8 cellular contexts compared by ENCODE assay signal in the genomic region with DNA sequence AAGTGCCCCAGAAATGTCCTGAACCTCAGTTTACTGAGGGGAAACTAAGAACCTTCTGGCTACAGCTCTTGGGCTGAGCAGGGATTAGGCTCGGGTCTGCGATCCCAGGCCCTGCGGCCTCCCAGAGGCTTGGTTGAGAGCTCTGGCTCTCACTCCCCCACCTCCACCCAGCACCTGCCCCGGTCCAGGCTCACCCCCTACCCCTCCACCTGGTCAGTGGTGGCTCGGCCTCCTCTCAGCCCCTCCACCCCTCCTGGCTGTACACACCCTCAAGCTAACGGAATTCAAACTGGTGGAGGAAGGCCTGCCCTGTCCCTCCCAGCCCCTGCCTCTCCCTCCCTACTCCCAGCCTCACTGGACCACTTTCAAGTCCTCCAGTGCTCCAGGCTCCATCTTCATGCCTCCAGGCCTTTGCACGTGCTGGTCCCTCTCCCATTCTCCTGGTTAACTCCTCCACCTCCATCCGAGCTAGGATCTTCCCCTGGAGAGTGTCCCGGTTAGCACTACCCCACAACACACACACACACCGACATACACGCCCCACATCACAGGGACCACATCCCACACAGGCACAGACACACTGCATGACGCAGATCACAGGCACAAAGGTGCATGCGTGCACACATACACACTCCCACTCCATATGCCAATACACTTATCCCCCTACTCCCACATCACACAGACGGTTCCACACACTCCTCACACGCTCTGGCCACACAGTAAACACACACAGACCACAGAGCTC.
DNase-seq lines count a peak whose midpoint lies in the region; ATAC-seq, FAIRE-seq and TF ChIP-seq lines count a peak whose summit lies in the region.

No MANE protein-coding gene starts in this region.

- POLR2A ChIA-PET in A549 (lab: Yijun Ruan, JAX) (interaction anchor here (0.6 to 2.4 kb wide), 9 partner anchors 29 to 350 kb away, joined by 3 to 20 read pairs (median 4); a partner anchor contains a TSS), SK-N-SH (lab: Yijun Ruan, JAX) (interaction anchor here (0.5 to 2.8 kb wide), 5 partner anchors 10 to 312 kb away, joined by 3 to 13 read pairs (median 3); a partner anchor contains a TSS), K562 (lab: Yijun Ruan, JAX) (interaction anchor here (0.6 to 1.7 kb wide), 10 partner anchors 10 to 317 kb away, joined by 3 to 7 read pairs (median 3); no protein-coding TSS in a partner anchor)

- H3K4me1 ChIP-seq in A549 (peaks cover 95% of the 10 kb centered on the region), SK-N-SH (ENCODE audit: control insufficient read depth in 1 of 2, insufficient read depth in 2 of 2, low read depth in 1 of 2, low read length in 1 of 2) (peaks cover 59 to 79% of the 10 kb centered on the region in 2 experiments; a peak in 3 of 4 replicates), K562 (replicated peaks in 1 of 2; ENCODE audit: control insufficient read depth in 2 of 2, insufficient read depth in 2 of 2, low read length in 2 of 2) (peaks cover 72 to 88% of the 10 kb centered on the region in 2 experiments)

- ATAC-seq in A549 (peak; percentile 0; a peak in 3 of 6 replicates), K562 (peak; percentile 8)
- no peak for ATAC-seq in stimulated activated naive B cell treated with anti-CD40 and anti-IgM and Interleukin-4, amounts not matched to agents 10 μg/mL and 1 μg/mL and 100 μg/mL, for 72 hours (replicated peaks)

- H3K27me3 ChIP-seq in SK-N-SH (ENCODE audit: insufficient read depth) (no peaks in the 10 kb centered on the region), K562 (ENCODE audit: control insufficient read depth in 2 of 2, insufficient read depth in 2 of 2, low read length in 2 of 2) (no peaks in the 10 kb centered on the region)

- no peaks in the 10 kb centered on the region for H3K9me3 ChIP-seq in A549
- no peaks in the 10 kb centered on the region for H3K9me3 ChIP-seq in SK-N-SH
- no peaks in the 10 kb centered on the region for H3K9me3 ChIP-seq in K562 (replicated peaks; ENCODE audit: control insufficient read depth, insufficient read depth, low read depth, low read length)

- TF ChIP-seq RAD21 in A549 (conservative IDR thresholded peaks at IDR 0.05 in 1 of 2, IDR thresholded peaks at IDR 0.05 in 1 of 2) (no peak), SK-N-SH (IDR thresholded peaks at IDR 0.05; ENCODE audit: low read length) (no peak), K562 (CRISPR knock-in tag; conservative IDR thresholded peaks at IDR 0.05 in 1 of 2, IDR thresholded peaks at IDR 0.05 in 1 of 2) (no peak)

- H3K79me2 ChIP-seq in SK-N-SH (ENCODE audit: insufficient read depth) (peaks cover 53% of the 10 kb centered on the region), K562 (ENCODE audit: control insufficient read depth, insufficient read depth, low read length) (peaks cover 50% of the 10 kb centered on the region)

- CTCF ChIA-PET in A549 (lab: Yijun Ruan, JAX) = interaction anchor here (0.8 to 2.8 kb wide), 12 partner anchors 31 to 353 kb away, joined by 3 to 15 read pairs (median 3); a partner anchor contains a TSS
- CTCF ChIA-PET in SK-N-SH (lab: Yijun Ruan, JAX) = interaction anchor here (1.2 to 2.8 kb wide), 4 partner anchors 29 to 347 kb away, joined by 3 to 7 read pairs (median 6); no protein-coding TSS in a partner anchor
- CTCF ChIA-PET in K562 (lab: Yijun Ruan, JAX; ENCODE audit: low intra/inter-chr PET ratio) = interaction anchor here (0.6 to 1.2 kb wide), 2 partner anchors 87 to 121 kb away, joined by 3 to 4 read pairs; no protein-coding TSS in a partner anchor

- H3K9me1 ChIP-seq in K562 (ENCODE audit: control insufficient read depth, insufficient read depth, low read length) = no peaks in the 10 kb centered on the region

- peaks cover 0 to 4% of the 10 kb centered on the region in 2 experiments for H3K36me3 ChIP-seq in SK-N-SH (replicated peaks in 1 of 2; ENCODE audit: control insufficient read depth in 1 of 2, insufficient read depth in 2 of 2, low read length in 1 of 2)
- peaks cover 40% of the 10 kb centered on the region; the same call in 2 of the 3 replicates for H3K36me3 ChIP-seq in K562 (ENCODE audit: control insufficient read depth, insufficient read depth, low read length)

- H3K4me1 Mint-ChIP-seq in stimulated activated naive B cell treated with anti-CD40 and anti-IgM and Interleukin-4, amounts not matched to agents 10 μg/mL and 1 μg/mL and 100 μg/mL, for 72 hours = peaks cover 33 to 44% of the 10 kb centered on the region in 2 donors

- H3K4me3 Mint-ChIP-seq in stimulated activated naive B cell treated with anti-CD40 and anti-IgM and Interleukin-4, amounts not matched to agents 10 μg/mL and 1 μg/mL and 100 μg/mL, for 72 hours = peak overlapping the region; percentile 69 to 75

- peak overlapping the region; percentile 75 for H3K4me2 ChIP-seq in A549
- peak overlapping the region; percentile 81 for H3K4me2 ChIP-seq in SK-N-SH
- H3K4me2 ChIP-seq in K562 (ENCODE audit: insufficient read depth, low read length) = peak overlapping the region; percentile 100

- peaks cover 11 to 22% of the 10 kb centered on the region in 2 donors for H3K27me3 Mint-ChIP-seq in stimulated activated naive B cell treated with anti-CD40 and anti-IgM and Interleukin-4, amounts not matched to agents 10 μg/mL and 1 μg/mL and 100 μg/mL, for 72 hours

- H3K9ac ChIP-seq in SK-N-SH (peak overlapping the region; percentile 89), K562 (ENCODE audit: insufficient read depth in 1 of 2, low read depth in 2 of 2, low read length in 2 of 2) (peak overlapping the region; percentile 92 to 100)

- peaks cover 27 to 39% of the 10 kb centered on the region in 2 donors for H3K36me3 Mint-ChIP-seq in stimulated activated naive B cell treated with anti-CD40 and anti-IgM and Interleukin-4, amounts not matched to agents 10 μg/mL and 1 μg/mL and 100 μg/mL, for 72 hours

- H2AFZ ChIP-seq in SK-N-SH (ENCODE audit: low read depth) (no peak overlapping the region), K562 (ENCODE audit: low read depth, low read length) (peak overlapping the region; percentile 12; the same call in 1 of the 2 replicates)

- no peak for FAIRE-seq in A549 (lab: Jason Lieb, UNC)
- peak; percentile 86 for FAIRE-seq in K562 (lab: Jason Lieb, UNC)

- TF ChIP-seq POLR2A in A549 (IDR thresholded peaks at IDR 0.05; ENCODE audit: low read length) = peak; percentile 53
- TF ChIP-seq POLR2A in K562 (conservative IDR thresholded peaks at IDR 0.05) = peak; percentile 61
- TF ChIP-seq POLR2A in lower leg skin (IDR thresholded peaks at IDR 0.05) = no peak

- H4K20me1 ChIP-seq in SK-N-SH (ENCODE audit: insufficient read depth) (no peaks in the 10 kb centered on the region), K562 (replicated peaks; ENCODE audit: control insufficient read depth, insufficient read depth, low read length) (no peaks in the 10 kb centered on the region)

- H3K9me2 ChIP-seq in SK-N-SH = no peaks in the 10 kb centered on the region

- TF ChIP-seq EP300 in A549 (IDR thresholded peaks at IDR 0.05) (no peak), SK-N-SH (IDR thresholded peaks at IDR 0.05; ENCODE audit: borderline replicate concordance in 1 of 2, low read depth in 1 of 2, low read length in 1 of 2) (no peak), K562 (IDR thresholded peaks at IDR 0.05; ENCODE audit: low read length) (no peak)

- H3K4me3 ChIP-seq in A549 = peak overlapping the region; percentile 41
- H3K4me3 ChIP-seq in SK-N-SH (ENCODE audit: low read depth in 2 of 2, low read length in 1 of 2) = peak overlapping the region; percentile 40 to 60; a peak in 3 of 4 replicates
- H3K4me3 ChIP-seq in K562 = peak overlapping the region; percentile 67
- peak overlapping the region; percentile 29 for H3K4me3 ChIP-seq in lower leg skin (ENCODE audit: low read depth, poor library complexity, severe bottlenecking)

- no TSS peak for BruUV-seq in K562 (replicated peaks; lab: Mats Ljungman, UMichigan)

- H3K9me3 Mint-ChIP-seq in stimulated activated naive B cell treated with anti-CD40 and anti-IgM and Interleukin-4, amounts not matched to agents 10 μg/mL and 1 μg/mL and 100 μg/mL, for 72 hours = no peaks in the 10 kb centered on the region

- in situ Hi-C loops in K562 (cut with MboI) = loop anchor here (5.0 to 10.0 kb wide), 2 partner anchors 83 to 315 kb away; a partner anchor contains a TSS

- DNase-seq in A549 (ENCODE audit: low read depth in 1 of 2, low spot score in 1 of 2) = peak in 1 of 2 experiments; percentile 68
- no peak for DNase-seq in SK-N-SH
- peak; percentile 35 to 50 (median 44) for DNase-seq in K562 (ENCODE audit: extremely low read depth in 1 of 4, low spot score in 3 of 4)
- DNase-seq in lower leg skin (ENCODE audit: low spot score in 2 of 2) = no peak
- no peak for DNase-seq in stimulated activated naive B cell treated with anti-CD40 and anti-IgM and Interleukin-4, amounts not matched to agents 10 μg/mL and 1 μg/mL and 100 μg/mL, for 72 hours
- no peak for DNase-seq in GM19238 (ENCODE audit: insufficient read length, low spot score)
- DNase-seq in hippocampal formation (lab: John Stamatoyannopoulos, UW) = no peak
- no peak for DNase-seq in amniotic stem cell (lab: John Stamatoyannopoulos, UW)

- intact Hi-C loops in K562 (cut with micrococcal nuclease) = loop anchor here (2.0 to 10.0 kb wide), 5 partner anchors 79 to 315 kb away; no protein-coding TSS in a partner anchor
- intact Hi-C loops in lower leg skin (cut with DNase I; ENCODE audit: low total_unique reads) = loop anchor here (10.0 kb wide), 1 partner anchor 155 kb away; no protein-coding TSS in a partner anchor

- H3K27ac ChIP-seq in A549 (peak overlapping the region; percentile 99 to 100), SK-N-SH (ENCODE audit: low read depth in 2 of 2, low read length in 1 of 2) (peak overlapping the region; percentile 34 to 100), K562 (ENCODE audit: extremely low read depth, low read depth, low read length) (peak overlapping the region; percentile 100)

- peak overlapping the region; percentile 81 for H3K27ac Mint-ChIP-seq in stimulated activated naive B cell treated with anti-CD40 and anti-IgM and Interleukin-4, amounts not matched to agents 10 μg/mL and 1 μg/mL and 100 μg/mL, for 72 hours

- 22% methylated on average over 10 of the region's 15 CpGs for WGBS in A549 (ENCODE audit: missing lambda C conversion rate)
- 66% methylated on average over 15 of the region's 15 CpGs for WGBS in SK-N-SH (ENCODE audit: low lambda C conversion rate)
- WGBS in K562 (ENCODE audit: insufficient coverage, low coverage, missing lambda C conversion rate) = 10% methylated on average over 15 of the region's 15 CpGs
- 10 to 19% methylated on average over 15 of the region's 15 CpGs for WGBS in lower leg skin, 2 donors

- TF ChIP-seq CTCF in A549 (IDR thresholded peaks at IDR 0.05) (no peak), SK-N-SH (IDR thresholded peaks at IDR 0.05) (no peak), K562 (IDR thresholded peaks at IDR 0.05 in 2 of 3, conservative IDR thresholded peaks at IDR 0.05 in 1 of 3; ENCODE audit: insufficient read depth in 2 of 3, low read depth in 1 of 3, low read length in 3 of 3) (no peak), lower leg skin (IDR thresholded peaks at IDR 0.05) (no peak)

- H3F3A ChIP-seq in SK-N-SH (replicated peaks; ENCODE audit: insufficient read depth) = peaks cover 52% of the 10 kb centered on the region

TF ChIP-seq in SK-N-SH, 30 proteins besides CTCF, POLR2A, EP300 and RAD21 (continues in another document):
- TF ChIP-seq CHD2 (IDR thresholded peaks at IDR 0.05; ENCODE audit: low read length, partially characterized antibody) = no peak

TF ChIP-seq in K562, 482 proteins besides CTCF, POLR2A, EP300 and RAD21 (continues in another document):
- TF ChIP-seq ZNF121 (CRISPR knock-in tag; conservative IDR thresholded peaks at IDR 0.05) (no peak), TAL1 (IDR thresholded peaks at IDR 0.05) (0 out of 2 replicates have a peak, but pooled peaks have one; percentile 16)

Comparison
In these comparisons a context has a peak if more than half of its experiments do, and no peak if none do; other contexts are left out.
1. ATAC-seq: peak in A549 (2 of 2) and K562 (single experiment); none in stimulated activated naive B cell treated with anti-CD40 and anti-IgM and Interleukin-4, amounts not matched to agents 10 μg/mL and 1 μg/mL and 100 μg/mL, for 72 hours (0 of 2).
2. DNase-seq: peak in K562 (4 of 4); none in SK-N-SH (single experiment), lower leg skin (0 of 2), stimulated activated naive B cell treated with anti-CD40 and anti-IgM and Interleukin-4, amounts not matched to agents 10 μg/mL and 1 μg/mL and 100 μg/mL, for 72 hours (single experiment), GM19238 (single experiment), hippocampal formation (0 of 2) and amniotic stem cell (single experiment).
3. POLR2A ChIP-seq: peak in A549 (single experiment) and K562 (single experiment); none in lower leg skin (0 of 2).
4. Peak in every context shown above with its lines, with median percentiles within 50 percentile points of each other: H3K27ac ChIP-seq, H3K4me2 ChIP-seq and H3K4me3 ChIP-seq.